Comparison of ENCODE assay signal across 1 cellular context in genomic region chr10:86698207-86698940, GRCh38.
TF ChIP-seq lines count a peak whose summit lies in the region.

No MANE protein-coding gene starts in this region.

TF ChIP-seq in HepG2, 621 proteins besides CTCF, POLR2A, EP300 and RAD21:
- TF ChIP-seq DNMT3B (CRISPR knock-in tag; conservative IDR thresholded peaks at IDR 0.05) (no peak), SMC3 (IDR thresholded peaks at IDR 0.05; ENCODE audit: low read length) (peak; percentile 35; the same call in 1 of the 2 replicates), MEIS1 (CRISPR knock-in tag; IDR thresholded peaks at IDR 0.05; ENCODE audit: borderline replicate concordance) (no peak), ZFX (CRISPR knock-in tag; IDR thresholded peaks at IDR 0.05; ENCODE audit: low read depth) (0 out of 2 replicates have a peak, but pooled peaks have one; percentile 16), STAG1 (CRISPR knock-in tag; IDR thresholded peaks at IDR 0.05) (peak; percentile 72)
TF ChIP-seq in HepG2: peak in this region for 3.
